Comparison of ENCODE assay signal across 8 cellular contexts in the genomic region with DNA sequence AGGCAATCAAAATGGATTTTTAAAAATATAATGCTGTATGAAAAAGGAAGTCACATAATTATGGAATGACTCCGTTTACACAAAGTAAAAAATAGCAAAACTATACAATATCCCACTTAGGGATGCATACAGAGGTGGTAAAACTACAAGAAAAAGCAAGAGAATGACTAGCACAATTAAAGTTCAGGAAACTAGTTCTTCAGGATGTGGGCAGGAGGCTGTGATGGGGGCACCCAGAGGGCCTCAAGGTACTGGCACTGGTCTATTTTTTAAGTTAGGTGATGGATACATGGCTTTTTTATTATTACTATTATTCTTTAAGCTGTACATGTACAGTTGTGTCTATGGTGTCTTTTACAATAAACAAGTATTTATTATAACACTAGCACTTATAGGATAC. TPM values are rescaled to one million over a fixed set of nuclear protein-coding genes. Genes with fewer than 3 reads are reported as not detected.
DNase-seq lines count a peak whose midpoint lies in the region; TF ChIP-seq lines count a peak whose summit lies in the region.

No MANE protein-coding gene starts in this region.

- H3K4me1 Mint-ChIP-seq in T-helper 2 cell treated with Interferon-gamma antibody and Interleukin-4, amounts not matched to agents 5 μg/mL and 100 μg/mL, for 36 hours (ENCODE audit: low read depth): peaks cover 43% of the 10 kb centered on the region

- TF ChIP-seq CTCF in HEK293 (tag by site-specific recombination; IDR thresholded peaks at IDR 0.05) (no peak), epithelial cell of proximal tubule (conservative IDR thresholded peaks at IDR 0.05; ENCODE audit: low read depth, low read length) (no peak), retinal pigment epithelial cell (conservative IDR thresholded peaks at IDR 0.05; ENCODE audit: low read depth, low read length) (no peak)

- peaks cover 30% of the 10 kb centered on the region for H3K36me3 Mint-ChIP-seq in T-helper 2 cell treated with Interferon-gamma antibody and Interleukin-4, amounts not matched to agents 5 μg/mL and 100 μg/mL, for 36 hours (ENCODE audit: low read depth)

- H3K36me3 ChIP-seq in HEK293 (ENCODE audit: control insufficient read depth in 2 of 2, insufficient read depth in 1 of 2, low read length in 2 of 2): peaks cover 0 to 26% of the 10 kb centered on the region in 2 experiments; a peak in 1 of 3 replicates

- no peaks in the 10 kb centered on the region for H3K9me3 Mint-ChIP-seq in T-helper 2 cell treated with Interferon-gamma antibody and Interleukin-4, amounts not matched to agents 5 μg/mL and 100 μg/mL, for 36 hours

- H3K27me3 Mint-ChIP-seq in T-helper 2 cell treated with Interferon-gamma antibody and Interleukin-4, amounts not matched to agents 5 μg/mL and 100 μg/mL, for 36 hours (ENCODE audit: low read depth): no peaks in the 10 kb centered on the region

- CTCF ChIA-PET in HEK293 (lab: Yijun Ruan, JAX): interaction anchor here (0.9 to 10.7 kb wide), 4 partner anchors 12 to 42 kb away, joined by 3 to 127 read pairs (median 6); no protein-coding TSS in a partner anchor

- peak overlapping the region; percentile 83 for H3K4me3 Mint-ChIP-seq in T-helper 2 cell treated with Interferon-gamma antibody and Interleukin-4, amounts not matched to agents 5 μg/mL and 100 μg/mL, for 36 hours

- POLR2A ChIA-PET in HEK293 (lab: Yijun Ruan, JAX): interaction anchor here (4.6 kb wide), 1 partner anchor 13 kb away, joined by 43 read pairs; no protein-coding TSS in a partner anchor

- no peaks in the 10 kb centered on the region for H3K9me3 ChIP-seq in HEK293 (ENCODE audit: control insufficient read depth, insufficient read depth, low read depth, low read length)

- no peak for DNase-seq in T-helper 2 cell treated with Interferon-gamma antibody and Interleukin-4, amounts not matched to agents 5 μg/mL and 100 μg/mL, for 36 hours (ENCODE audit: low spot score)
- DNase-seq in epithelial cell of proximal tubule (ENCODE audit: low read depth) (no peak), retinal pigment epithelial cell (ENCODE audit: low read depth) (no peak), DMS53 treated with DMSO at 0.1 percent for 48 hours (lab: John Stamatoyannopoulos, UW; ENCODE audit: unreplicated experiment) (no peak), NCI-H1694 treated with DMSO at 0.1 percent for 48 hours (lab: John Stamatoyannopoulos, UW) (no peak), G401 (ENCODE audit: low spot score) (no peak), NOMO-1 treated with dmso at 0.1 percent for 144 hours (lab: John Stamatoyannopoulos, UW; ENCODE audit: unreplicated experiment) (no peak)

- peaks cover 18% of the 10 kb centered on the region for H3K4me1 ChIP-seq in HEK293 (ENCODE audit: control insufficient read depth, insufficient read depth, low read length)

- peak overlapping the region; percentile 60 for H3K27ac Mint-ChIP-seq in T-helper 2 cell treated with Interferon-gamma antibody and Interleukin-4, amounts not matched to agents 5 μg/mL and 100 μg/mL, for 36 hours

- in situ Hi-C loops in G401 (cut with HindIII; ENCODE audit: low sequenced_read_pairs): no loop called here

- no peak overlapping the region for H3K4me3 ChIP-seq in HEK293 (ENCODE audit: low read depth, low read length)
- H3K4me3 ChIP-seq in epithelial cell of proximal tubule (ENCODE audit: low read depth, low read length): peak overlapping the region; percentile 76
- peak overlapping the region; percentile 93 for H3K4me3 ChIP-seq in retinal pigment epithelial cell (ENCODE audit: low read length)

- H3K27ac ChIP-seq in HEK293 (ENCODE audit: extremely low read depth, low read depth, low read length): no peak overlapping the region

TF ChIP-seq in HEK293, 187 proteins besides CTCF, POLR2A, EP300 and RAD21:
- TF ChIP-seq ZNF658 (tag by site-specific recombination; IDR thresholded peaks at IDR 0.05) (no peak), ZNF664 (tag by site-specific recombination; IDR thresholded peaks at IDR 0.05) (0 out of 2 replicates have a peak, but pooled peaks have one; percentile 7)

RNA-seq across cellular contexts. Expression of gene ZC3H12A, which starts 1.4 kb away (rescaled TPM):
- total RNA-seq in epithelial cell of proximal tubule: 16.0 and 16.7 TPM in 2 replicates
- 2.6 and 3.3 TPM in 2 replicates for total RNA-seq in G401 (2014; rRNA removed; shearing (Covaris generic))

RNA-seq across cellular contexts. Expression of gene MEAF6, which starts 41.6 kb away (rescaled TPM):
- total RNA-seq in epithelial cell of proximal tubule: 64.2 and 73.1 TPM in 2 replicates
- total RNA-seq in G401 (2014; rRNA removed; shearing (Covaris generic)): 44.4 and 62.8 TPM in 2 replicates
